In the genomic region with DNA sequence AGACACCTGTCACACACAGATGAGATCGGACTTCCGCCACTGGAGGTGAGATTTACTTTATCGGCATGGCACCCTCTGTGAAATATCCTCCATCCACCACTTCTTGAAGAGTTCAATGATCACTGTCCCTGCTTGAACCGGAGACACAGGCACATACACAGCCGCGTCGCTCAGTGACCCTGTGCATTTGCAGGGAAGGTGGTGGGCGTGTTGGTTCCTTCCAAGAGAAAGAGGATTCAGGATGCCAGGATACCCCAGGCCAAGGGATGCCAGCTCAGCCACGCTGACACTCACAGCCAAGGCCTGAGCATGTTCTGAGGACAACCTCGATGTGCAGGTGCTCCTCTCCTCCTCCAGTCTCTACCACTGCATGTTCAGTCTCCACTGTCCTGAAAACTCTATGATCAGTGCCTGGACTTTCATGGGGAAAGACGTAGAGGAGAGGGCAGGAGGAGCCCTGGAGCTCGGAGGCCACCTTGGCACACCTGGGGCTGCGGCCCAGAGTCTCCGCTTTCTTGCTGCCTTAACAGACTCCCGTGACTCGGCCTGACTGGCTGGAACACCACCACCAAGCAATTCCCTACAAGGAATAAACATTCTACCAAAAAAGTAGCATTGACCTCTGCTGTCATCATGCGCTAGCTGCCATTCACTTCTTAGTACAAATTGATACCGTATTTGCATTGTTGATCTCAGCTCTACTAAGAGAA, we compare ENCODE assay signal across 15 cellular contexts.
"Had no signal": no experiment of that assay in that cellular context is flagged by ENCODE, and none has a peak within 500 bp of the region (broad histone marks: within the 10 kb centered on the region; RNA-seq: fewer than 3 reads in every experiment).

No MANE protein-coding gene starts in this region.

- H3K36me3 ChIP-seq: adrenal gland, colonic mucosa, right lobe of liver, thoracic aorta had no signal

- H3K9me3 Mint-ChIP-seq: activated T-helper 1 cell treated with anti-CD3 and anti-CD28 coated beads, Interleukin-12 subunit alpha, Interleukin-12 subunit beta, Interleukin-2, Interleukin-4 antibody, amounts not matched to agents 30 ng/mL and 10 ng/mL and 1 ng/mL, durations not matched to agents 14 hours and 24 hours and 36 hours; natural killer cell treated with Interleukin-12 subunit alpha and Interleukin-12 subunit beta and Interleukin-15 and Interleukin-18, amount 100 ng/mL, for 72 hours; type B pancreatic cell had no signal

- H3K27ac ChIP-seq: adrenal gland, colonic mucosa, parathyroid adenoma, right lobe of liver, skin epidermis, thoracic aorta had no signal

- DNase-seq: activated CD4-positive, alpha-beta T cell treated with anti-CD3 and anti-CD28 coated beads for 36 hours; activated CD4-positive, alpha-beta T cell treated with anti-CD3 and anti-CD28 coated beads, Interleukin-2, amount 50 U/mL, for 48 hours; colonic mucosa; stimulated activated naive CD4-positive, alpha-beta T cell; T-helper 9 cell had no signal

- H3K36me3 Mint-ChIP-seq: activated naive CD8-positive, alpha-beta T cell; natural killer cell treated with Interleukin-12 subunit alpha and Interleukin-12 subunit beta and Interleukin-15 and Interleukin-18, amount 100 ng/mL, for 72 hours; type B pancreatic cell had no signal

- H3K4me1 Mint-ChIP-seq: activated CD4-positive, alpha-beta T cell treated with anti-CD3 and anti-CD28 coated beads for 36 hours; WTC11 had no signal

- H3K27ac Mint-ChIP-seq: activated CD4-positive, alpha-beta T cell treated with anti-CD3 and anti-CD28 coated beads for 36 hours; activated naive CD8-positive, alpha-beta T cell; activated T-helper 1 cell treated with anti-CD3 and anti-CD28 coated beads, Interleukin-12 subunit alpha, Interleukin-12 subunit beta, Interleukin-2, Interleukin-4 antibody, amounts not matched to agents 30 ng/mL and 10 ng/mL and 1 ng/mL, durations not matched to agents 14 hours and 24 hours and 36 hours; natural killer cell treated with Interleukin-12 subunit alpha and Interleukin-12 subunit beta and Interleukin-15 and Interleukin-18, amount 100 ng/mL, for 72 hours; type B pancreatic cell; WTC11 had no signal

- H3K4me1 ChIP-seq: adrenal gland, colonic mucosa, parathyroid adenoma, right lobe of liver had no signal

- H3K9me3 ChIP-seq: adrenal gland, colonic mucosa, right lobe of liver, thoracic aorta had no signal

- H3K27me3 ChIP-seq: adrenal gland, colonic mucosa, right lobe of liver had no signal

- H3K9ac ChIP-seq: parathyroid adenoma had no signal

- H3K4me3 Mint-ChIP-seq: activated CD4-positive, alpha-beta T cell treated with anti-CD3 and anti-CD28 coated beads for 36 hours; activated naive CD8-positive, alpha-beta T cell; activated T-helper 1 cell treated with anti-CD3 and anti-CD28 coated beads, Interleukin-12 subunit alpha, Interleukin-12 subunit beta, Interleukin-2, Interleukin-4 antibody, amounts not matched to agents 30 ng/mL and 10 ng/mL and 1 ng/mL, durations not matched to agents 14 hours and 24 hours and 36 hours; natural killer cell treated with Interleukin-12 subunit alpha and Interleukin-12 subunit beta and Interleukin-15 and Interleukin-18, amount 100 ng/mL, for 72 hours; type B pancreatic cell; WTC11 had no signal

- H3K4me3 ChIP-seq: adrenal gland, colonic mucosa, right lobe of liver, skin epidermis, thoracic aorta had no signal
